1 cellular context compared by ENCODE assay signal in the genomic region with DNA sequence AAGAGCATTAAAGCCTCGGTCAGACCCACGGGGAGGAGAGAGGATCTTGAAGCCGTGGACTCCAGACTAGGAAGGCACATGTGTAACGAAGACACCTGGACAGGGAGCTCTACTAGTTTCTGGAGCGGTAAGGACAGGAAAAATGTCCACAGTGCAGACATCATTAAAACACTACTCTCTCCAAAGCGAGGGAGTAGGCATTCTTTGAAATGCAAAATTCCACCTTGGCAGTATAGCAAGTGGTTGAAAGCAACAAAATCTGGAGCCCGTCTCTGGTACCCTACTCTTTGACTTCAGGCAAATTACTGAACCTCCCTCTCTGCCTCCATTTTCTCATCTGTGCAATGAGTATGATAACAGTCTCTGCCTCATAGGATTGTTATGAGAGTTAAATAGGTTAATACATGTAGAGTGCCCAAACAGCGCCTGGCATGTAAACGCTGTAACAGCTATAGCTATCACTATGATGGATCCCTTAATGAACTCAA.
TF ChIP-seq lines count a peak whose summit lies in the region.

No MANE protein-coding gene starts in this region.

TF ChIP-seq in HepG2, 621 proteins besides CTCF, POLR2A, EP300 and RAD21 (continued from another document and continues in another):
- TF ChIP-seq KIAA2018 (CRISPR knock-in tag; IDR thresholded peaks at IDR 0.05; ENCODE audit: borderline replicate concordance) (peak; percentile 10; the same call in 1 of the 2 replicates), ZNF264 (CRISPR knock-in tag; IDR thresholded peaks at IDR 0.05) (no peak), HNF4A (CRISPR knock-in tag; IDR thresholded peaks at IDR 0.05) (no peak), JARID2 (CRISPR knock-in tag; IDR thresholded peaks at IDR 0.05; ENCODE audit: insufficient replicate concordance) (no peak), PATZ1 (CRISPR knock-in tag; IDR thresholded peaks at IDR 0.05) (0 out of 2 replicates have a peak, but pooled peaks have one; percentile 6), MAZ (IDR thresholded peaks at IDR 0.05; ENCODE audit: borderline replicate concordance, low read depth, low read length) (no peak), MAZ (CRISPR knock-in tag; IDR thresholded peaks at IDR 0.05; ENCODE audit: low read depth) (peak; percentile 50; the same call in 1 of the 2 replicates), MAF1 (CRISPR knock-in tag; IDR thresholded peaks at IDR 0.05; ENCODE audit: borderline replicate concordance) (no peak), JUN (CRISPR knock-in tag; IDR thresholded peaks at IDR 0.05) (0 out of 2 replicates have a peak, but pooled peaks have one; percentile 8), KDM5A (IDR thresholded peaks at IDR 0.05; ENCODE audit: borderline replicate concordance, low read length) (no peak), SIX1 (CRISPR knock-in tag; IDR thresholded peaks at IDR 0.05; ENCODE audit: borderline replicate concordance) (no peak), HNRNPUL1 (IDR thresholded peaks at IDR 0.05; ENCODE audit: low read depth, low read length) (no peak), NFIC (IDR thresholded peaks at IDR 0.05; ENCODE audit: low read length) (no peak), IKZF4 (CRISPR knock-in tag; IDR thresholded peaks at IDR 0.05; ENCODE audit: borderline replicate concordance, low read depth, not compliant biosample characterization) (peak; percentile 3), ZNF230 (CRISPR knock-in tag; IDR thresholded peaks at IDR 0.05) (no peak), SIX4 (CRISPR knock-in tag; IDR thresholded peaks at IDR 0.05) (no peak), ELF3 (CRISPR knock-in tag; IDR thresholded peaks at IDR 0.05) (no peak), ZNF770 (CRISPR knock-in tag; IDR thresholded peaks at IDR 0.05) (0 out of 2 replicates have a peak, but pooled peaks have one; percentile 54), ZSCAN20 (CRISPR knock-in tag; IDR thresholded peaks at IDR 0.05; ENCODE audit: borderline replicate concordance) (no peak), ZFP41 (CRISPR knock-in tag; IDR thresholded peaks at IDR 0.05; ENCODE audit: borderline replicate concordance) (no peak), ZFYVE20 (CRISPR knock-in tag; IDR thresholded peaks at IDR 0.05; ENCODE audit: borderline replicate concordance, low read depth) (no peak), ZNF333 (CRISPR knock-in tag; IDR thresholded peaks at IDR 0.05; ENCODE audit: borderline replicate concordance) (0 out of 2 replicates have a peak, but pooled peaks have one; percentile 8), PBX3 (CRISPR knock-in tag; IDR thresholded peaks at IDR 0.05; ENCODE audit: borderline replicate concordance) (no peak), ZMYM2 (CRISPR knock-in tag; IDR thresholded peaks at IDR 0.05) (0 out of 2 replicates have a peak, but pooled peaks have one; percentile 17), ZNF383 (CRISPR knock-in tag; IDR thresholded peaks at IDR 0.05; ENCODE audit: borderline replicate concordance) (0 out of 2 replicates have a peak, but pooled peaks have one; percentile 14), MTF2 (CRISPR knock-in tag; IDR thresholded peaks at IDR 0.05; ENCODE audit: borderline replicate concordance) (no peak), RARA (CRISPR knock-in tag; IDR thresholded peaks at IDR 0.05) (no peak), LBX2 (CRISPR knock-in tag; IDR thresholded peaks at IDR 0.05; ENCODE audit: borderline replicate concordance) (no peak), RXRA (CRISPR knock-in tag; IDR thresholded peaks at IDR 0.05) (no peak)
- TF ChIP-seq, protein P1, sequence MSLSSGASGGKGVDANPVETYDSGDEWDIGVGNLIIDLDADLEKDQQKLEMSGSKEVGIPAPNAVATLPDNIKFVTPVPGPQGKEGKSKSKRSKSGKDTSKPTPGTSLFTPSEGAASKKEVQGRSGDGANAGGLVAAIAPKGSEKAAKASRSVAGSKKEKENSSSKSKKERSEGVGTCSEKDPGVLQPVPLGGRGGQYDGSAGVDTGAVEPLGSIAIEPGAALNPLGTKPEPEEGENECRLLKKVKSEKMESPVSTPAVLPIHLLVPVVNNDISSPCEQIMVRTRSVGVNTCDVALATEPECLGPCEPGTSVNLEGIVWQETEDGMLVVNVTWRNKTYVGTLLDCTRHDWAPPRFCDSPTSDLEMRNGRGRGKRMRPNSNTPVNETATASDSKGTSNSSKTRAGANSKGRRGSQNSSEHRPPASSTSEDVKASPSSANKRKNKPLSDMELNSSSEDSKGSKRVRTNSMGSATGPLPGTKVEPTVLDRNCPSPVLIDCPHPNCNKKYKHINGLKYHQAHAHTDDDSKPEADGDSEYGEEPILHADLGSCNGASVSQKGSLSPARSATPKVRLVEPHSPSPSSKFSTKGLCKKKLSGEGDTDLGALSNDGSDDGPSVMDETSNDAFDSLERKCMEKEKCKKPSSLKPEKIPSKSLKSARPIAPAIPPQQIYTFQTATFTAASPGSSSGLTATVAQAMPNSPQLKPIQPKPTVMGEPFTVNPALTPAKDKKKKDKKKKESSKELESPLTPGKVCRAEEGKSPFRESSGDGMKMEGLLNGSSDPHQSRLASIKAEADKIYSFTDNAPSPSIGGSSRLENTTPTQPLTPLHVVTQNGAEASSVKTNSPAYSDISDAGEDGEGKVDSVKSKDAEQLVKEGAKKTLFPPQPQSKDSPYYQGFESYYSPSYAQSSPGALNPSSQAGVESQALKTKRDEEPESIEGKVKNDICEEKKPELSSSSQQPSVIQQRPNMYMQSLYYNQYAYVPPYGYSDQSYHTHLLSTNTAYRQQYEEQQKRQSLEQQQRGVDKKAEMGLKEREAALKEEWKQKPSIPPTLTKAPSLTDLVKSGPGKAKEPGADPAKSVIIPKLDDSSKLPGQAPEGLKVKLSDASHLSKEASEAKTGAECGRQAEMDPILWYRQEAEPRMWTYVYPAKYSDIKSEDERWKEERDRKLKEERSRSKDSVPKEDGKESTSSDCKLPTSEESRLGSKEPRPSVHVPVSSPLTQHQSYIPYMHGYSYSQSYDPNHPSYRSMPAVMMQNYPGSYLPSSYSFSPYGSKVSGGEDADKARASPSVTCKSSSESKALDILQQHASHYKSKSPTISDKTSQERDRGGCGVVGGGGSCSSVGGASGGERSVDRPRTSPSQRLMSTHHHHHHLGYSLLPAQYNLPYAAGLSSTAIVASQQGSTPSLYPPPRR (CRISPR knock-in tag; IDR thresholded peaks at IDR 0.05; ENCODE audit: borderline replicate concordance): no peak; the same call in 1 of the 2 replicates
- TF ChIP-seq, protein P2, sequence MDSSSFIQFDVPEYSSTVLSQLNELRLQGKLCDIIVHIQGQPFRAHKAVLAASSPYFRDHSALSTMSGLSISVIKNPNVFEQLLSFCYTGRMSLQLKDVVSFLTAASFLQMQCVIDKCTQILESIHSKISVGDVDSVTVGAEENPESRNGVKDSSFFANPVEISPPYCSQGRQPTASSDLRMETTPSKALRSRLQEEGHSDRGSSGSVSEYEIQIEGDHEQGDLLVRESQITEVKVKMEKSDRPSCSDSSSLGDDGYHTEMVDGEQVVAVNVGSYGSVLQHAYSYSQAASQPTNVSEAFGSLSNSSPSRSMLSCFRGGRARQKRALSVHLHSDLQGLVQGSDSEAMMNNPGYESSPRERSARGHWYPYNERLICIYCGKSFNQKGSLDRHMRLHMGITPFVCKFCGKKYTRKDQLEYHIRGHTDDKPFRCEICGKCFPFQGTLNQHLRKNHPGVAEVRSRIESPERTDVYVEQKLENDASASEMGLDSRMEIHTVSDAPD (CRISPR knock-in tag; IDR thresholded peaks at IDR 0.05): no peak
- TF ChIP-seq, protein P3, sequence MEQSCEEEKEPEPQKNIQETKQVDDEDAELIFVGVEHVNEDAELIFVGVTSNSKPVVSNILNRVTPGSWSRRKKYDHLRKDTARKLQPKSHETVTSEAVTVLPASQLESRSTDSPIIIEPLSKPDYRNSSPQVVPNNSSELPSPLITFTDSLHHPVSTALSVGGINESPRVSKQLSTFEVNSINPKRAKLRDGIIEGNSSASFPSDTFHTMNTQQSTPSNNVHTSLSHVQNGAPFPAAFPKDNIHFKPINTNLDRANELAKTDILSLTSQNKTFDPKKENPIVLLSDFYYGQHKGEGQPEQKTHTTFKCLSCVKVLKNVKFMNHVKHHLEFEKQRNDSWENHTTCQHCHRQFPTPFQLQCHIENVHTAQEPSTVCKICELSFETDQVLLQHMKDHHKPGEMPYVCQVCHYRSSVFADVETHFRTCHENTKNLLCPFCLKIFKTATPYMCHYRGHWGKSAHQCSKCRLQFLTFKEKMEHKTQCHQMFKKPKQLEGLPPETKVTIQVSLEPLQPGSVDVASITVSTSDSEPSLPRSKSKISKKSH (CRISPR knock-in tag; IDR thresholded peaks at IDR 0.05; ENCODE audit: borderline replicate concordance): no peak
